ENCODE assay signal across 8 cellular contexts in genomic region chr6:154868143-154868594, GRCh38.
DNase-seq lines count a peak whose midpoint lies in the region; ATAC-seq and TF ChIP-seq lines count a peak whose summit lies in the region.

No MANE protein-coding gene starts in this region.

- no peaks in the 10 kb centered on the region for H4K20me1 ChIP-seq in fibroblast of lung (ENCODE audit: control insufficient read depth, extremely low read depth, insufficient read depth, low read length)

- H3K9ac ChIP-seq in fibroblast of lung (ENCODE audit: insufficient read depth, low read length) (no peak overlapping the region), parathyroid adenoma (no peak overlapping the region)

- no peak overlapping the region for H2AFZ ChIP-seq in fibroblast of lung (ENCODE audit: low read length)
- no peak overlapping the region for H2AFZ ChIP-seq in parathyroid adenoma

- H3K4me2 ChIP-seq in fibroblast of lung (ENCODE audit: extremely low read depth, insufficient read depth, low read length) (no peak overlapping the region), parathyroid adenoma (ENCODE audit: low read length) (no peak overlapping the region)

- ATAC-seq in stimulated activated naive B cell treated with anti-CD40 and anti-IgM and Interleukin-4, amounts not matched to agents 10 μg/mL and 1 μg/mL and 100 μg/mL, for 72 hours (replicated peaks): no peak
- ATAC-seq in HG02884 (IDR thresholded peaks at IDR 0.05; ENCODE audit: unreplicated experiment) (no peak), HG03469 (IDR thresholded peaks at IDR 0.05; ENCODE audit: unreplicated experiment) (no peak)

- H3K4me3 ChIP-seq in fibroblast of lung (replicated peaks in 1 of 4; ENCODE audit: control extremely low read depth in 1 of 4, insufficient read depth in 1 of 4, low read depth in 3 of 4, low read length in 4 of 4) (no peak overlapping the region), parathyroid adenoma (ENCODE audit: low read depth, low read length) (no peak overlapping the region)

- no peak overlapping the region for H3K27ac Mint-ChIP-seq in stimulated activated naive B cell treated with anti-CD40 and anti-IgM and Interleukin-4, amounts not matched to agents 10 μg/mL and 1 μg/mL and 100 μg/mL, for 72 hours

- peaks cover 5 to 13% of the 10 kb centered on the region in 2 donors for H3K36me3 Mint-ChIP-seq in stimulated activated naive B cell treated with anti-CD40 and anti-IgM and Interleukin-4, amounts not matched to agents 10 μg/mL and 1 μg/mL and 100 μg/mL, for 72 hours

- H3K4me3 Mint-ChIP-seq in stimulated activated naive B cell treated with anti-CD40 and anti-IgM and Interleukin-4, amounts not matched to agents 10 μg/mL and 1 μg/mL and 100 μg/mL, for 72 hours: no peak overlapping the region

- DNase-seq in DMS53 treated with DMSO at 0.1 percent for 48 hours (lab: John Stamatoyannopoulos, UW; ENCODE audit: unreplicated experiment) (peak; percentile 68), HuH-7 (ENCODE audit: low spot score) (peak; percentile 36), SHP77 (lab: John Stamatoyannopoulos, UW) (peak; percentile 31 to 58), fibroblast of lung (ENCODE audit: low read depth in 2 of 2) (peak; percentile 52 to 74)
- no peak for DNase-seq in stimulated activated naive B cell treated with anti-CD40 and anti-IgM and Interleukin-4, amounts not matched to agents 10 μg/mL and 1 μg/mL and 100 μg/mL, for 72 hours

- H3K79me2 ChIP-seq in fibroblast of lung (ENCODE audit: control insufficient read depth, insufficient read depth, low read length) (peaks cover 2% of the 10 kb centered on the region), parathyroid adenoma (peaks cover 19% of the 10 kb centered on the region)

- TF ChIP-seq CTCF in fibroblast of lung (conservative IDR thresholded peaks at IDR 0.05 in 1 of 2, IDR thresholded peaks at IDR 0.05 in 1 of 2; ENCODE audit: low read depth in 1 of 2, low read length in 2 of 2) (peak; percentile 72 to 73), parathyroid adenoma (IDR thresholded peaks at IDR 0.05) (peak; percentile 69)

- H3K27ac ChIP-seq in fibroblast of lung (ENCODE audit: insufficient read depth, low read length): no peak overlapping the region
- H3K27ac ChIP-seq in parathyroid adenoma: no peak overlapping the region

- no peaks in the 10 kb centered on the region for H3K9me3 ChIP-seq in fibroblast of lung (ENCODE audit: control insufficient read depth, insufficient read depth, low read depth, low read length)
- no peaks in the 10 kb centered on the region for H3K9me3 ChIP-seq in parathyroid adenoma (ENCODE audit: control insufficient read depth, low read length)

- no peaks in the 10 kb centered on the region for H3K27me3 ChIP-seq in fibroblast of lung (ENCODE audit: control insufficient read depth, insufficient read depth, low read length)
- no peaks in the 10 kb centered on the region for H3K27me3 ChIP-seq in parathyroid adenoma (ENCODE audit: control insufficient read depth, insufficient read depth, low read length)

- H3K9me3 Mint-ChIP-seq in stimulated activated naive B cell treated with anti-CD40 and anti-IgM and Interleukin-4, amounts not matched to agents 10 μg/mL and 1 μg/mL and 100 μg/mL, for 72 hours: no peaks in the 10 kb centered on the region

- H3K36me3 ChIP-seq in fibroblast of lung (ENCODE audit: control insufficient read depth, insufficient read depth, low read length) (peaks cover 2% of the 10 kb centered on the region), parathyroid adenoma (ENCODE audit: control insufficient read depth, insufficient read depth, low read length) (no peaks in the 10 kb centered on the region)

- peaks cover 0 to 7% of the 10 kb centered on the region in 2 donors for H3K4me1 Mint-ChIP-seq in stimulated activated naive B cell treated with anti-CD40 and anti-IgM and Interleukin-4, amounts not matched to agents 10 μg/mL and 1 μg/mL and 100 μg/mL, for 72 hours

- H3K4me1 ChIP-seq in fibroblast of lung (ENCODE audit: control insufficient read depth, extremely low read depth, insufficient read depth, low read length) (no peaks in the 10 kb centered on the region), parathyroid adenoma (peaks cover 5% of the 10 kb centered on the region)

- H3K27me3 Mint-ChIP-seq in stimulated activated naive B cell treated with anti-CD40 and anti-IgM and Interleukin-4, amounts not matched to agents 10 μg/mL and 1 μg/mL and 100 μg/mL, for 72 hours: no peaks in the 10 kb centered on the region
